In genomic region chr16:2771496-2772402, GRCh38 we compare ENCODE assay signal across 13 cellular contexts. TPM values are rescaled to one million over a fixed set of nuclear protein-coding genes. Genes with fewer than 3 reads are reported as not detected.
DNase-seq lines count a peak whose midpoint lies in the region; ATAC-seq and TF ChIP-seq lines count a peak whose summit lies in the region.
"Had no signal": no experiment of that assay in that cellular context is flagged by ENCODE, and none has a peak within 500 bp of the region (broad histone marks: within the 10 kb centered on the region; RNA-seq: fewer than 3 reads in every experiment).

No MANE protein-coding gene starts in this region.

- no peaks in the 10 kb centered on the region for H3K9me3 ChIP-seq in endodermal cell (ENCODE audit: control insufficient read depth, low read length)

- DNase-seq in activated T-cell treated with anti-CD3 and anti-CD28 coated beads, Interleukin-2, amount 50 U/mL, for 24 hours = no peak
- DNase-seq in activated T-cell treated with anti-CD3 and anti-CD28 coated beads for 4 hours (no peak), endodermal cell (peak; percentile 64), NCI-H1930 (lab: John Stamatoyannopoulos, UW) (no peak), AG08396 (ENCODE audit: low spot score) (no peak), KBM-7 (no peak)
- DNase-seq in stimulated activated effector memory CD8-positive, alpha-beta T cell treated with anti-CD3 and anti-CD28 coated beads, Interleukin-12 subunit alpha, Interleukin-12 subunit beta, amount 100 ng/mL, for 72 hours (ENCODE audit: low spot score in 2 of 2) = no peak
- DNase-seq: activated CD4-positive, alpha-beta T cell treated with anti-CD3 and anti-CD28 coated beads, Interleukin-2, amount 50 U/mL, for 48 hours; effector CD4-positive, alpha-beta T cell; left colon; NCI-H2171 had no signal

- no peak for ATAC-seq in stimulated activated effector memory CD8-positive, alpha-beta T cell treated with anti-CD3 and anti-CD28 coated beads, Interleukin-12 subunit alpha, Interleukin-12 subunit beta, amount 100 ng/mL, for 72 hours
- ATAC-seq: left colon had no signal

- H3K36me3 ChIP-seq in endodermal cell (ENCODE audit: control insufficient read depth, insufficient read depth, low read length) = peaks cover 81% of the 10 kb centered on the region

- H3K27ac Mint-ChIP-seq in activated T-cell treated with anti-CD3 and anti-CD28 coated beads, Interleukin-2, amount 50 U/mL, for 24 hours = peak overlapping the region; percentile 62
- H3K27ac Mint-ChIP-seq in IgD-negative memory B cell (peak overlapping the region in 2 of 3 donors; percentile 59 to 97), endodermal cell (peak overlapping the region; percentile 86)
- H3K27ac Mint-ChIP-seq in stimulated activated effector memory CD8-positive, alpha-beta T cell treated with anti-CD3 and anti-CD28 coated beads, Interleukin-12 subunit alpha, Interleukin-12 subunit beta, amount 100 ng/mL, for 72 hours = peak overlapping the region; percentile 58

- no peak overlapping the region for H3K9ac ChIP-seq in endodermal cell (ENCODE audit: extremely low read depth, low read length, poor library complexity, severe bottlenecking)

- peaks cover 3% of the 10 kb centered on the region for H3K4me1 ChIP-seq in endodermal cell (ENCODE audit: control insufficient read depth, insufficient read depth, low read length)

- 97 to 98% methylated on average over 11 to 18 of the region's 18 CpGs for WGBS in endodermal cell (ENCODE audit: insufficient coverage in 1 of 2, insufficient read length in 1 of 2), 2 experiments

- H3K9me3 Mint-ChIP-seq in activated T-cell treated with anti-CD3 and anti-CD28 coated beads, Interleukin-2, amount 50 U/mL, for 24 hours = no peaks in the 10 kb centered on the region
- no peaks in the 10 kb centered on the region for H3K9me3 Mint-ChIP-seq in IgD-negative memory B cell
- peaks cover under 1% of the 10 kb centered on the region for H3K9me3 Mint-ChIP-seq in endodermal cell
- no peaks in the 10 kb centered on the region for H3K9me3 Mint-ChIP-seq in stimulated activated effector memory CD8-positive, alpha-beta T cell treated with anti-CD3 and anti-CD28 coated beads, Interleukin-12 subunit alpha, Interleukin-12 subunit beta, amount 100 ng/mL, for 72 hours

- H3K4me3 ChIP-seq in endodermal cell (ENCODE audit: low read length) = no peak overlapping the region

- no peaks in the 10 kb centered on the region for H3K27me3 ChIP-seq in endodermal cell (ENCODE audit: control insufficient read depth, insufficient read depth, low read length, poor library complexity, severe bottlenecking)

- H3K4me3 Mint-ChIP-seq in activated T-cell treated with anti-CD3 and anti-CD28 coated beads, Interleukin-2, amount 50 U/mL, for 24 hours = no peak overlapping the region
- H3K4me3 Mint-ChIP-seq in IgD-negative memory B cell = peak overlapping the region in 1 of 4 donors; percentile 68
- no peak overlapping the region for H3K4me3 Mint-ChIP-seq in endodermal cell
- no peak overlapping the region for H3K4me3 Mint-ChIP-seq in stimulated activated effector memory CD8-positive, alpha-beta T cell treated with anti-CD3 and anti-CD28 coated beads, Interleukin-12 subunit alpha, Interleukin-12 subunit beta, amount 100 ng/mL, for 72 hours

- in situ Hi-C loops in KBM-7 (cut with MboI; ENCODE audit: low pct_unique_long_range_greater_than_20kb, low sequenced_read_pairs) = no loop called here

- peaks cover 96% of the 10 kb centered on the region for H3K36me3 Mint-ChIP-seq in activated T-cell treated with anti-CD3 and anti-CD28 coated beads, Interleukin-2, amount 50 U/mL, for 24 hours (ENCODE audit: low read depth)
- H3K36me3 Mint-ChIP-seq in IgD-negative memory B cell (peaks cover 2% of the 10 kb centered on the region), endodermal cell (ENCODE audit: low read depth) (peaks cover 76% of the 10 kb centered on the region)
- peaks cover 94% of the 10 kb centered on the region for H3K36me3 Mint-ChIP-seq in stimulated activated effector memory CD8-positive, alpha-beta T cell treated with anti-CD3 and anti-CD28 coated beads, Interleukin-12 subunit alpha, Interleukin-12 subunit beta, amount 100 ng/mL, for 72 hours

- peaks cover 46% of the 10 kb centered on the region for H3K4me1 Mint-ChIP-seq in activated T-cell treated with anti-CD3 and anti-CD28 coated beads, Interleukin-2, amount 50 U/mL, for 24 hours (ENCODE audit: low read depth)
- H3K4me1 Mint-ChIP-seq in IgD-negative memory B cell (peaks cover 7 to 16% (median 12%) of the 10 kb centered on the region in 3 donors), endodermal cell (peaks cover 2% of the 10 kb centered on the region)
- peaks cover 55% of the 10 kb centered on the region for H3K4me1 Mint-ChIP-seq in stimulated activated effector memory CD8-positive, alpha-beta T cell treated with anti-CD3 and anti-CD28 coated beads, Interleukin-12 subunit alpha, Interleukin-12 subunit beta, amount 100 ng/mL, for 72 hours

- no peak for TF ChIP-seq CTCF in endodermal cell (conservative IDR thresholded peaks at IDR 0.05)

- H3K27ac ChIP-seq in endodermal cell (ENCODE audit: low read depth, low read length) = peak overlapping the region; percentile 0

- H3K27me3 Mint-ChIP-seq in activated T-cell treated with anti-CD3 and anti-CD28 coated beads, Interleukin-2, amount 50 U/mL, for 24 hours = no peaks in the 10 kb centered on the region
- no peaks in the 10 kb centered on the region for H3K27me3 Mint-ChIP-seq in IgD-negative memory B cell
- H3K27me3 Mint-ChIP-seq in endodermal cell (ENCODE audit: insufficient read depth) = no peaks in the 10 kb centered on the region

RNA-seq across cellular contexts. Expression of gene ELOB, which starts 5.3 kb away (rescaled TPM):
- polyA plus RNA-seq in IgD-negative memory B cell = 262 TPM
- 100 to 1,000 TPM; 264 to 272 TPM for total RNA-seq in endodermal cell
- 227 TPM for polyA plus RNA-seq in endodermal cell (2013, experiment 1 of 2)
- 216 TPM for polyA plus RNA-seq in endodermal cell (2013, experiment 2 of 2)

RNA-seq across cellular contexts. Expression of gene PRSS33, which starts 15.6 kb away (rescaled TPM):
- polyA plus RNA-seq in IgD-negative memory B cell = not detected
- under 1 TPM in 1 of 2 donors, not detected in 1; 0.35 TPM for total RNA-seq in endodermal cell
- 0.36 TPM for polyA plus RNA-seq in endodermal cell (2013, experiment 1 of 2)
- polyA plus RNA-seq in endodermal cell (2013, experiment 2 of 2) = 0.41 TPM
- total RNA-seq: left colon; T-helper 1 cell treated with Interleukin-12 subunit alpha and Interleukin-12 subunit beta and Interleukin-4 antibody, amounts not matched to agents 30 ng/mL and 1 ng/mL, for 36 hours had no signal

RNA-seq across cellular contexts. Expression of gene SRRM2, which starts 19.3 kb away (rescaled TPM):
- 159 TPM for polyA plus RNA-seq in IgD-negative memory B cell
- total RNA-seq in endodermal cell = 100 to 1,000 TPM; 843 to 876 TPM
- polyA plus RNA-seq in endodermal cell (2013, experiment 1 of 2) = 625 TPM
- polyA plus RNA-seq in endodermal cell (2013, experiment 2 of 2) = 517 TPM

RNA-seq across cellular contexts. Expression of gene PRSS41, which starts 26.5 kb away (rescaled TPM):
- not detected for polyA plus RNA-seq in IgD-negative memory B cell
- total RNA-seq in endodermal cell = not detected
- polyA plus RNA-seq in endodermal cell (2013, experiment 1 of 2) = not detected
- polyA plus RNA-seq in endodermal cell (2013, experiment 2 of 2) = not detected
- total RNA-seq: left colon; T-helper 1 cell treated with Interleukin-12 subunit alpha and Interleukin-12 subunit beta and Interleukin-4 antibody, amounts not matched to agents 30 ng/mL and 1 ng/mL, for 36 hours had no signal

RNA-seq across cellular contexts. Expression of gene PRSS21, which starts 45.3 kb away (rescaled TPM):
- polyA plus RNA-seq in IgD-negative memory B cell = 10.4 TPM
- not detected for total RNA-seq in endodermal cell
- polyA plus RNA-seq in endodermal cell (2013, experiment 1 of 2) = not detected
- polyA plus RNA-seq in endodermal cell (2013, experiment 2 of 2) = not detected
